8 cellular contexts compared by ENCODE assay signal in genomic region chr19:38675611-38676010, GRCh38. TPM values are rescaled to one million over a fixed set of nuclear protein-coding genes. Genes with fewer than 3 reads are reported as not detected.
DNase-seq lines count a peak whose midpoint lies in the region; ATAC-seq and TF ChIP-seq lines count a peak whose summit lies in the region.

No MANE protein-coding gene starts in this region.

- H3K4me3 Mint-ChIP-seq in activated T-helper 2 cell treated with anti-CD3 and anti-CD28 coated beads, Interferon-gamma antibody, Interleukin-2, Interleukin-4, amounts not matched to agents 10 μg/mL and 5 μg/mL and 100 μg/mL, durations not matched to agents 14 hours and 24 hours and 36 hours (ENCODE audit: low read depth), result no peak overlapping the region

- H3K36me3 Mint-ChIP-seq in activated T-helper 2 cell treated with anti-CD3 and anti-CD28 coated beads, Interferon-gamma antibody, Interleukin-2, Interleukin-4, amounts not matched to agents 10 μg/mL and 5 μg/mL and 100 μg/mL, durations not matched to agents 14 hours and 24 hours and 36 hours (ENCODE audit: low read depth), result peaks cover 27% of the 10 kb centered on the region

- H3K27me3 Mint-ChIP-seq in activated T-helper 2 cell treated with anti-CD3 and anti-CD28 coated beads, Interferon-gamma antibody, Interleukin-2, Interleukin-4, amounts not matched to agents 10 μg/mL and 5 μg/mL and 100 μg/mL, durations not matched to agents 14 hours and 24 hours and 36 hours (ENCODE audit: low read depth), result no peaks in the 10 kb centered on the region

- H3K27me3 ChIP-seq in left lung, result no peaks in the 10 kb centered on the region
- H3K27me3 ChIP-seq in stomach smooth muscle (ENCODE audit: control insufficient read depth in 1 of 2, insufficient read depth in 2 of 2, low read length in 2 of 2), result no peaks in the 10 kb centered on the region

- H3K4me3 ChIP-seq in left lung, result no peak overlapping the region
- H3K4me3 ChIP-seq in stomach smooth muscle (ENCODE audit: low read length in 2 of 2), result peak overlapping the region in 1 of 2 donors; percentile 15

- H3K27ac ChIP-seq in left lung, result peak overlapping the region; percentile 20 to 68
- peak overlapping the region; percentile 94 for H3K27ac ChIP-seq in stomach smooth muscle (ENCODE audit: low read length)

- H3K9me3 Mint-ChIP-seq in activated T-helper 2 cell treated with anti-CD3 and anti-CD28 coated beads, Interferon-gamma antibody, Interleukin-2, Interleukin-4, amounts not matched to agents 10 μg/mL and 5 μg/mL and 100 μg/mL, durations not matched to agents 14 hours and 24 hours and 36 hours, result no peaks in the 10 kb centered on the region

- peaks cover 31 to 88% of the 10 kb centered on the region in 2 donors for H3K4me1 ChIP-seq in left lung
- peaks cover 58% of the 10 kb centered on the region for H3K4me1 ChIP-seq in stomach smooth muscle (ENCODE audit: control insufficient read depth, insufficient read depth, low read length)

- peaks cover 66% of the 10 kb centered on the region for H3K4me1 Mint-ChIP-seq in activated T-helper 2 cell treated with anti-CD3 and anti-CD28 coated beads, Interferon-gamma antibody, Interleukin-2, Interleukin-4, amounts not matched to agents 10 μg/mL and 5 μg/mL and 100 μg/mL, durations not matched to agents 14 hours and 24 hours and 36 hours (ENCODE audit: low read depth)

- H3K9me3 ChIP-seq in left lung, result no peaks in the 10 kb centered on the region
- H3K9me3 ChIP-seq in stomach smooth muscle (ENCODE audit: control insufficient read depth in 2 of 2, low read length in 2 of 2), result no peaks in the 10 kb centered on the region

- TF ChIP-seq CTCF in left lung (IDR thresholded peaks at IDR 0.05), result no peak

- ATAC-seq in left lung, result no peak
- ATAC-seq in GM18907 (IDR thresholded peaks at IDR 0.05; ENCODE audit: unreplicated experiment), result no peak

- no peak overlapping the region for H3K9ac ChIP-seq in stomach smooth muscle (ENCODE audit: low read length in 2 of 2)

- H3K27ac Mint-ChIP-seq in activated T-helper 2 cell treated with anti-CD3 and anti-CD28 coated beads, Interferon-gamma antibody, Interleukin-2, Interleukin-4, amounts not matched to agents 10 μg/mL and 5 μg/mL and 100 μg/mL, durations not matched to agents 14 hours and 24 hours and 36 hours, result peak overlapping the region; percentile 52

- intact Hi-C loops in activated T-helper 2 cell treated with anti-CD3 and anti-CD28 coated beads, Interferon-gamma antibody, Interleukin-2, Interleukin-4, amounts not matched to agents 10 μg/mL and 5 μg/mL and 100 μg/mL, durations not matched to agents 14 hours and 24 hours and 36 hours (cut with micrococcal nuclease), result no loop called here
- intact Hi-C loops in left lung (cut with DNase I), result no loop called here

- peak in 39 of 76 experiments; percentile 18 to 60 (median 37) for DNase-seq in HUDEP-2 (lab: John Stamatoyannopoulos, UW; ENCODE audit: unreplicated experiment in 76 of 76)
- DNase-seq in activated T-helper 2 cell treated with anti-CD3 and anti-CD28 coated beads, Interferon-gamma antibody, Interleukin-2, Interleukin-4, amounts not matched to agents 10 μg/mL and 5 μg/mL and 100 μg/mL, durations not matched to agents 14 hours and 24 hours and 36 hours (ENCODE audit: low spot score), result no peak
- DNase-seq in left lung, result no peak
- no peak for DNase-seq in SHP77 (lab: John Stamatoyannopoulos, UW)
- DNase-seq in Ammon's horn (ENCODE audit: low spot score), result no peak
- DNase-seq in stimulated activated naive CD4-positive, alpha-beta T cell treated with Interleukin-2 at 50 U/mL for 16 hours (lab: John Stamatoyannopoulos, UW), result no peak

- H3K36me3 ChIP-seq in left lung (peaks cover 0 to 8% of the 10 kb centered on the region in 2 donors), stomach smooth muscle (ENCODE audit: control insufficient read depth in 2 of 2, insufficient read depth in 2 of 2, low read length in 2 of 2) (peaks cover 6 to 9% of the 10 kb centered on the region in 2 donors)

RNA-seq across cellular contexts. Expression of gene ACTN4, which starts 28.2 kb away (rescaled TPM):
- total RNA-seq in activated T-helper 2 cell treated with anti-CD3 and anti-CD28 coated beads, Interferon-gamma antibody, Interleukin-2, Interleukin-4, amounts not matched to agents 10 μg/mL and 5 μg/mL and 100 μg/mL, durations not matched to agents 14 hours and 24 hours and 36 hours, result 329 and 334 TPM in 2 replicates
- 100 to 1,000 TPM; 576 to 647 TPM for total RNA-seq in left lung

RNA-seq across cellular contexts. Expression of gene EIF3K, which starts 56.6 kb away (rescaled TPM):
- total RNA-seq in activated T-helper 2 cell treated with anti-CD3 and anti-CD28 coated beads, Interferon-gamma antibody, Interleukin-2, Interleukin-4, amounts not matched to agents 10 μg/mL and 5 μg/mL and 100 μg/mL, durations not matched to agents 14 hours and 24 hours and 36 hours, result 285 and 287 TPM in 2 replicates
- 100 to 1,000 TPM; 184 to 224 TPM for total RNA-seq in left lung

RNA-seq across cellular contexts. Expression of gene MAP4K1, which starts 57.9 kb away (rescaled TPM):
- 181 and 187 TPM in 2 replicates for total RNA-seq in activated T-helper 2 cell treated with anti-CD3 and anti-CD28 coated beads, Interferon-gamma antibody, Interleukin-2, Interleukin-4, amounts not matched to agents 10 μg/mL and 5 μg/mL and 100 μg/mL, durations not matched to agents 14 hours and 24 hours and 36 hours
- total RNA-seq in left lung, result 10 to 100 TPM in 1 of 2 donors, 1 to 10 TPM in 1; 6.1 to 10.7 TPM

Comparison
In these comparisons a context has a peak if more than half of its experiments do, and no peak if none do; other contexts are left out.
1. DNase-seq: peak in HUDEP-2 (39 of 76); none in activated T-helper 2 cell treated with anti-CD3 and anti-CD28 coated beads, Interferon-gamma antibody, Interleukin-2, Interleukin-4, amounts not matched to agents 10 μg/mL and 5 μg/mL and 100 μg/mL, durations not matched to agents 14 hours and 24 hours and 36 hours (single experiment), left lung (0 of 2), SHP77 (0 of 2), Ammon's horn (single experiment) and stimulated activated naive CD4-positive, alpha-beta T cell treated with Interleukin-2 at 50 U/mL for 16 hours (single experiment).
2. RNA of gene MAP4K1, which starts 57.9 kb away (total RNA-seq): 181 to 187 TPM in activated T-helper 2 cell treated with anti-CD3 and anti-CD28 coated beads, Interferon-gamma antibody, Interleukin-2, Interleukin-4, amounts not matched to agents 10 μg/mL and 5 μg/mL and 100 μg/mL, durations not matched to agents 14 hours and 24 hours and 36 hours; 6.1 to 10.7 TPM in left lung; every median in the first group is over 10 times any median in the second.